Comparison of ENCODE assay signal across 14 cellular contexts in the genomic region with DNA sequence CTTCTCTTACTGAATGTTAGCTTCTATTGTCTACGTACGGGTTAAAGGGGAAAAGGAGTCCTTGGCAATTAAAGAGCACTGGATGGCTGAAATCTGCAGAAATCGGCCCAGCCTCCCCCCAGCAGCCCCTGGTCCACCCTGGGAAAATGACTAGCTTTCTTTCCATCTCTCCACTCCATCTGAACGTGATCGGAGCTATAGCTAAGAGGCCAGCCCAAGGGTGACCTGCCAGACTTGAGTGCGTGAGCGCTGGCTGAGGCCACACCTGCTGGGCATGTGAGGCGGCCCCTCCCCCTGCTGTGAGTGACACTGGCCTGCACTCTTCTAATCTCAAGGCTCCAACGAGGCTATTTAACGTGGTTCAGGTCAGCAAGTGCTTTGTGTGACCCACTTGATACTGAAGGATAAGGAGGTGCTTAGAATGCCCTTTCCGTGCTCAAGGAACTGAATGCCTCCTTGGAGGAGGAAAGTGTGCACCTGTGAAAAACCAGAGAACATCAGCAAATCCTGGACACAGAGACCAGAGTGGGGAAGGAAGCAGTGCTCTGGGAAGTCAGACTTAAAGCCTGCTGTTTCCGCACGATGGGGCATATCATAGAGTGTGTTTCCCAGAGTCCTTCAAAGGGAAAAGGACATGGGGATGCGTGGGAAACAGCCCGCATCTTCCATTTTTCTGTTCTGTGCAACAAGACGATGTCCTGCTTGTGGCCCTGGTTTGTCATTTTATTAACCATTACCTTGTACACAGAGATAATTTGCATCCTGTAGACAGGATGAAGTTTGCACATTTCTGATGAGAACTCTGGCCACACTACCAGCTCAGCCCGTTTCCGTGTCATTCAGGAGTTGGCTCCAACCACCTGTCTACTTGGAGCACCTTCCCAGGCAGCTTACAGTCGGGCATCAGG. TPM values are rescaled to one million over a fixed set of nuclear protein-coding genes. Genes with fewer than 3 reads are reported as not detected.
DNase-seq lines count a peak whose midpoint lies in the region; ATAC-seq and TF ChIP-seq lines count a peak whose summit lies in the region.
"Had no signal": no experiment of that assay in that cellular context is flagged by ENCODE, and none has a peak within 500 bp of the region (broad histone marks: within the 10 kb centered on the region; RNA-seq: fewer than 3 reads in every experiment).

No MANE protein-coding gene starts in this region.

- no peak overlapping the region for H3K27ac ChIP-seq in endodermal cell (ENCODE audit: low read depth, low read length)
- H3K27ac ChIP-seq: body of pancreas had no signal

- H3K9ac ChIP-seq in endodermal cell (ENCODE audit: extremely low read depth, low read length, poor library complexity, severe bottlenecking): no peak overlapping the region

- H3K4me1 ChIP-seq in endodermal cell (ENCODE audit: control insufficient read depth, insufficient read depth, low read length): peaks cover 10% of the 10 kb centered on the region

- ATAC-seq in HG02981 (IDR thresholded peaks at IDR 0.05; ENCODE audit: unreplicated experiment): peak; percentile 42
- ATAC-seq: body of pancreas had no signal

- H3K4me3 ChIP-seq in endodermal cell (ENCODE audit: low read length): peak overlapping the region; percentile 23
- H3K4me3 ChIP-seq: body of pancreas had no signal

- H3K27ac Mint-ChIP-seq in endodermal cell (no peak overlapping the region), progenitor cell of endocrine pancreas (peak overlapping the region; percentile 14)
- H3K27ac Mint-ChIP-seq: activated B cell treated with CpG ODN at 0.5 μM for 24 hours had no signal

- H3K4me1 Mint-ChIP-seq in endodermal cell (peaks cover 18% of the 10 kb centered on the region), progenitor cell of endocrine pancreas (ENCODE audit: low read depth) (peaks cover 20% of the 10 kb centered on the region)

- H3K36me3 Mint-ChIP-seq in endodermal cell (ENCODE audit: low read depth): no peaks in the 10 kb centered on the region
- no peaks in the 10 kb centered on the region for H3K36me3 Mint-ChIP-seq in progenitor cell of endocrine pancreas (ENCODE audit: insufficient read depth)

- no peaks in the 10 kb centered on the region for H3K9me3 ChIP-seq in endodermal cell (ENCODE audit: control insufficient read depth, low read length)
- H3K9me3 ChIP-seq: body of pancreas had no signal

- DNase-seq in NCI-H146 (lab: John Stamatoyannopoulos, UW) (peak; percentile 47), NCI-H146 treated with DMSO at 0.1 percent for 48 hours (lab: John Stamatoyannopoulos, UW; ENCODE audit: unreplicated experiment) (no peak), endodermal cell (peak; percentile 77), progenitor cell of endocrine pancreas (ENCODE audit: low spot score, unreplicated experiment) (no peak), medulla oblongata (ENCODE audit: extremely low spot score) (no peak), AG08396 (ENCODE audit: low spot score) (no peak), GOT3 (lab: John Stamatoyannopoulos, UW) (no peak)
- DNase-seq: activated B cell treated with CpG ODN at 0.5 μM for 24 hours; glutamatergic neuron; NCI-H1105; NK-92 treated with Interleukin-12 subunit alpha and Interleukin-12 subunit beta, amount 100 ng/mL, for 24 hours; stimulated activated CD4-positive, alpha-beta T cell treated with anti-CD3 and anti-CD28 coated beads, Interleukin-12 subunit alpha, Interleukin-12 subunit beta, amount 100 ng/mL, for 4 hours had no signal

- no peaks in the 10 kb centered on the region for H3K36me3 ChIP-seq in endodermal cell (ENCODE audit: control insufficient read depth, insufficient read depth, low read length)

- H3K9me3 Mint-ChIP-seq in endodermal cell (no peaks in the 10 kb centered on the region), progenitor cell of endocrine pancreas (ENCODE audit: low read depth) (no peaks in the 10 kb centered on the region)

- TF ChIP-seq CTCF in endodermal cell (conservative IDR thresholded peaks at IDR 0.05) (no peak), progenitor cell of endocrine pancreas (IDR thresholded peaks at IDR 0.05; ENCODE audit: unreplicated experiment) (no peak)

- WGBS in endodermal cell (ENCODE audit: insufficient coverage in 1 of 2, insufficient read length in 1 of 2), 2 experiments: 15 to 24% methylated on average over 11 to 19 of the region's 19 CpGs

- peaks cover 100% of the 10 kb centered on the region for H3K27me3 ChIP-seq in endodermal cell (ENCODE audit: control insufficient read depth, insufficient read depth, low read length, poor library complexity, severe bottlenecking)

- H3K4me3 Mint-ChIP-seq in endodermal cell (no peak overlapping the region), progenitor cell of endocrine pancreas (ENCODE audit: low read depth) (peak overlapping the region; percentile 29)
- H3K4me3 Mint-ChIP-seq: activated B cell treated with CpG ODN at 0.5 μM for 24 hours had no signal

- H3K27me3 Mint-ChIP-seq in endodermal cell (ENCODE audit: insufficient read depth) (peaks cover 99% of the 10 kb centered on the region), progenitor cell of endocrine pancreas (peaks cover 80% of the 10 kb centered on the region)

RNA-seq across cellular contexts. Expression of a gene that starts 12.5 kb away (rescaled TPM):
- total RNA-seq in endodermal cell: 10 to 100 TPM; 14.5 to 18.7 TPM
- polyA plus RNA-seq in endodermal cell (2013, experiment 1 of 2): 1.7 TPM
- 2.1 TPM for polyA plus RNA-seq in endodermal cell (2013, experiment 2 of 2)
- 86.5 and 103 TPM in 2 replicates for total RNA-seq in progenitor cell of endocrine pancreas
- total RNA-seq: activated B cell treated with CpG ODN at 0.5 μM for 24 hours had no signal

Comparison
In these comparisons a context has a peak if more than half of its experiments do, and no peak if none do; other contexts are left out.
1. DNase-seq: peak in NCI-H146 (single experiment) and endodermal cell (single experiment); none in NCI-H146 treated with DMSO at 0.1 percent for 48 hours (single experiment), progenitor cell of endocrine pancreas (single experiment), medulla oblongata (single experiment), AG08396 (single experiment) and GOT3 (single experiment).